ENCODE assay signal across 16 cellular contexts in the genomic region with DNA sequence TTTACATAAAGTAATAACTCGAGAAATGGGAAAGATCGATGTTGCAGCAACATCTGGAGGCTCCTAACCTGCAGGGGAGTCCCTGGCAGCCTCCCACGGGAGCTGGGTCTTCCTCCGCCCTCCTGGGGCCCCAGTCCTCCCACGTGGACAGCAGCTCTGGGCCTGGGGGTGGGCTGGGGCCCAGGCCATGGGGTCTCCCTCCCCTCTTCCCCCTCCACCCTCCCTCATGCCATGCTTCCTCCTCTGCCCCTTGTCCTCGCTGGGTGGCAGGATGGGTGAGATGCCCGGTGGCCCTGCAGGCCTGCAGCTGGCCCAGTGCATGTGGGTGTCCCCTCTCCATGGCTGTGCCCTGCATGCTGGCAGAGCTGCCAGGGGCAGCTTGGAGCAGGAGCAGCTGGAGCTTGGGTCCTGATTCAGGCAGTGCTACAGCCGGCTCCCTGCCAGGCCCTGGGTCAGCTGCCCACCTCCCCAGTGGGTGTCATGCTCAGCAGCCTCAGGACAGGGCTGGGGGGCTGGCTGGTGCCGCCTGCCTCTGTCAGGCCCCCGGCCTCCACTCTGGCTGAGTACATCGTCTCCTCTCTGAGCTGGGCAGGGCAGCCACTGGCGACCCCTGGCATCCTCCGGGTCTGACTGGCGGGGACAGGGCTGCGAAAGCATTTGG. TPM values are rescaled to one million over a fixed set of nuclear protein-coding genes. Genes with fewer than 3 reads are reported as not detected.
DNase-seq lines count a peak whose midpoint lies in the region; ATAC-seq and TF ChIP-seq lines count a peak whose summit lies in the region.
"Had no signal": no experiment of that assay in that cellular context is flagged by ENCODE, and none has a peak within 500 bp of the region (broad histone marks: within the 10 kb centered on the region; RNA-seq: fewer than 3 reads in every experiment).

No MANE protein-coding gene starts in this region.

- H3K27ac Mint-ChIP-seq in stimulated activated naive CD8-positive, alpha-beta T cell treated with anti-CD3 and anti-CD28 coated beads, Interleukin-15, amount 100 ng/mL, for 72 hours, result no peak overlapping the region
- H3K27ac Mint-ChIP-seq in endodermal cell, result no peak overlapping the region
- H3K27ac Mint-ChIP-seq: activated T-helper 17 cell treated with anti-CD3 and anti-CD28 coated beads, Interleukin-2, amount 50 U/mL, for 72 hours had no signal

- peak; percentile 8 for ATAC-seq in stimulated activated naive CD8-positive, alpha-beta T cell treated with anti-CD3 and anti-CD28 coated beads, Interleukin-15, amount 100 ng/mL, for 72 hours
- ATAC-seq in stimulated activated naive CD8-positive, alpha-beta T cell treated with anti-CD3 and anti-CD28 coated beads, Interleukin-15, Interleukin-2, amounts not matched to agents 100 U/mL and 50 U/mL, for 24 hours, result no peak
- ATAC-seq in aorta (ENCODE audit: low FRiP score), result no peak
- no peak for ATAC-seq in GM21825 (IDR thresholded peaks at IDR 0.05; ENCODE audit: unreplicated experiment)

- peaks cover 11% of the 10 kb centered on the region for H3K9me3 ChIP-seq in endodermal cell (ENCODE audit: control insufficient read depth, low read length)
- H3K9me3 ChIP-seq in aorta (ENCODE audit: control insufficient read depth, low read length), result peaks cover under 1% of the 10 kb centered on the region
- H3K9me3 ChIP-seq: neutrophil had no signal

- DNase-seq in stimulated activated naive CD8-positive, alpha-beta T cell treated with anti-CD3 and anti-CD28 coated beads, Interleukin-15, amount 100 ng/mL, for 72 hours, result no peak
- no peak for DNase-seq in stimulated activated naive CD8-positive, alpha-beta T cell treated with anti-CD3 and anti-CD28 coated beads, Interleukin-15, Interleukin-2, amounts not matched to agents 100 U/mL and 50 U/mL, for 24 hours
- peak; percentile 40 for DNase-seq in endodermal cell
- DNase-seq in medulla oblongata (ENCODE audit: extremely low spot score), result peak; percentile 6
- DNase-seq in aorta, result peak; percentile 26 to 75
- no peak for DNase-seq in NCI-H446 (lab: John Stamatoyannopoulos, UW)
- no peak for DNase-seq in 8988T
- DNase-seq: HCEC 1CT, KG1 had no signal

- peaks cover 8% of the 10 kb centered on the region for H3K27me3 Mint-ChIP-seq in stimulated activated naive CD8-positive, alpha-beta T cell treated with anti-CD3 and anti-CD28 coated beads, Interleukin-15, amount 100 ng/mL, for 72 hours
- peaks cover 6% of the 10 kb centered on the region for H3K27me3 Mint-ChIP-seq in endodermal cell (ENCODE audit: insufficient read depth)

- H3K4me3 ChIP-seq in endodermal cell (ENCODE audit: low read length) (no peak overlapping the region), aorta (ENCODE audit: low read length in 2 of 2) (no peak overlapping the region)
- H3K4me3 ChIP-seq: PC-9, SK-N-MC had no signal

- no peak for TF ChIP-seq CTCF in endodermal cell (conservative IDR thresholded peaks at IDR 0.05)

- H3K9me3 Mint-ChIP-seq in stimulated activated naive CD8-positive, alpha-beta T cell treated with anti-CD3 and anti-CD28 coated beads, Interleukin-15, amount 100 ng/mL, for 72 hours, result no peaks in the 10 kb centered on the region
- H3K9me3 Mint-ChIP-seq in endodermal cell, result no peaks in the 10 kb centered on the region
- H3K9me3 Mint-ChIP-seq: activated T-helper 17 cell treated with anti-CD3 and anti-CD28 coated beads, Interleukin-2, amount 50 U/mL, for 72 hours had no signal

- H3K4me1 ChIP-seq in endodermal cell (ENCODE audit: control insufficient read depth, insufficient read depth, low read length) (peaks cover 7% of the 10 kb centered on the region), aorta (ENCODE audit: control insufficient read depth in 1 of 2, insufficient read depth in 2 of 2, low read length in 2 of 2) (no peaks in the 10 kb centered on the region)

- no peaks in the 10 kb centered on the region for H3K4me1 Mint-ChIP-seq in stimulated activated naive CD8-positive, alpha-beta T cell treated with anti-CD3 and anti-CD28 coated beads, Interleukin-15, amount 100 ng/mL, for 72 hours
- peaks cover 3% of the 10 kb centered on the region for H3K4me1 Mint-ChIP-seq in endodermal cell
- H3K4me1 Mint-ChIP-seq: activated T-helper 17 cell treated with anti-CD3 and anti-CD28 coated beads, Interleukin-2, amount 50 U/mL, for 72 hours had no signal

- no peaks in the 10 kb centered on the region for H3K36me3 ChIP-seq in endodermal cell (ENCODE audit: control insufficient read depth, insufficient read depth, low read length)
- H3K36me3 ChIP-seq in aorta (ENCODE audit: control insufficient read depth in 1 of 2, insufficient read depth in 2 of 2, low read length in 1 of 2), result no peaks in the 10 kb centered on the region
- H3K36me3 ChIP-seq: neutrophil had no signal

- H3K27me3 ChIP-seq in endodermal cell (ENCODE audit: control insufficient read depth, insufficient read depth, low read length, poor library complexity, severe bottlenecking) (peaks cover 10% of the 10 kb centered on the region), aorta (ENCODE audit: control insufficient read depth in 1 of 2, insufficient read depth in 2 of 2, low read length in 1 of 2) (no peaks in the 10 kb centered on the region)

- H3K27ac ChIP-seq in endodermal cell (ENCODE audit: low read depth, low read length) (no peak overlapping the region), aorta (ENCODE audit: low read depth in 1 of 2, low read length in 2 of 2) (no peak overlapping the region)
- H3K27ac ChIP-seq: neutrophil, PC-9, SK-N-MC had no signal

- 79 to 91% methylated on average over 7 to 15 of the region's 15 CpGs for WGBS in endodermal cell (ENCODE audit: insufficient coverage in 1 of 2, insufficient read length in 1 of 2), 2 experiments
- 46 to 48% methylated on average over 11 to 15 of the region's 15 CpGs for WGBS in aorta, 2 donors

- intact Hi-C loops in aorta (cut with DNase I), result loop anchor here (2.0 to 5.0 kb wide), 3 partner anchors 122 to 177 kb away; no protein-coding TSS in a partner anchor

- H3K4me3 Mint-ChIP-seq in stimulated activated naive CD8-positive, alpha-beta T cell treated with anti-CD3 and anti-CD28 coated beads, Interleukin-15, amount 100 ng/mL, for 72 hours, result no peak overlapping the region
- H3K4me3 Mint-ChIP-seq in endodermal cell, result no peak overlapping the region
- H3K4me3 Mint-ChIP-seq: activated T-helper 17 cell treated with anti-CD3 and anti-CD28 coated beads, Interleukin-2, amount 50 U/mL, for 72 hours had no signal

- no peaks in the 10 kb centered on the region for H3K36me3 Mint-ChIP-seq in endodermal cell (ENCODE audit: low read depth)

- H3K9ac ChIP-seq in endodermal cell (ENCODE audit: extremely low read depth, low read length, poor library complexity, severe bottlenecking), result no peak overlapping the region

RNA-seq across cellular contexts. Expression of a gene that starts 48.9 kb away (rescaled TPM):
- total RNA-seq in endodermal cell, result not detected
- polyA plus RNA-seq in endodermal cell (2013, experiment 1 of 2), result 1.2 TPM
- 0.46 TPM for polyA plus RNA-seq in endodermal cell (2013, experiment 2 of 2)
- total RNA-seq in aorta, result not detected
- not detected for polyA plus RNA-seq in aorta
- total RNA-seq: activated CD8-positive, alpha-beta memory T cell treated with anti-CD3 and anti-CD28 coated beads for 36 hours; activated T-helper 17 cell treated with anti-CD3 and anti-CD28 coated beads, Interleukin-2, amount 50 U/mL, for 72 hours; Daoy; PC-9 had no signal

Comparison
In these comparisons a context has a peak if more than half of its experiments do, and no peak if none do; other contexts are left out.
1. DNase-seq: peak in endodermal cell (single experiment), medulla oblongata (single experiment) and aorta (2 of 2); none in stimulated activated naive CD8-positive, alpha-beta T cell treated with anti-CD3 and anti-CD28 coated beads, Interleukin-15, amount 100 ng/mL, for 72 hours (0 of 2), stimulated activated naive CD8-positive, alpha-beta T cell treated with anti-CD3 and anti-CD28 coated beads, Interleukin-15, Interleukin-2, amounts not matched to agents 100 U/mL and 50 U/mL, for 24 hours (single experiment), NCI-H446 (0 of 2) and 8988T (single experiment).